ENCODE assay signal across 8 cellular contexts in genomic region chrX:12894074-12894691, GRCh38. TPM values are rescaled to one million over a fixed set of nuclear protein-coding genes. Genes with fewer than 3 reads are reported as not detected.
DNase-seq lines count a peak whose midpoint lies in the region; ATAC-seq and TF ChIP-seq lines count a peak whose summit lies in the region.

No MANE protein-coding gene starts in this region.

- no peak overlapping the region for H3K4me3 ChIP-seq in mammary epithelial cell (replicated peaks in 1 of 3; ENCODE audit: insufficient read depth in 1 of 3, low read depth in 2 of 3, low read length in 3 of 3)
- H3K4me3 ChIP-seq in lung, result no peak overlapping the region
- H3K4me3 ChIP-seq in testis, result no peak overlapping the region

- no peaks in the 10 kb centered on the region for H3K79me2 ChIP-seq in mammary epithelial cell (ENCODE audit: insufficient read depth, low read length)

- H3K36me3 Mint-ChIP-seq in T-helper 2 cell treated with Interferon-gamma antibody and Interleukin-4, amounts not matched to agents 5 μg/mL and 100 μg/mL, for 36 hours (ENCODE audit: low read depth), result no peaks in the 10 kb centered on the region

- H3K27me3 Mint-ChIP-seq in T-helper 2 cell treated with Interferon-gamma antibody and Interleukin-4, amounts not matched to agents 5 μg/mL and 100 μg/mL, for 36 hours (ENCODE audit: low read depth), result no peaks in the 10 kb centered on the region

- H3K4me1 ChIP-seq in mammary epithelial cell (ENCODE audit: insufficient read depth, low read length), result peaks cover 3% of the 10 kb centered on the region
- no peaks in the 10 kb centered on the region for H3K4me1 ChIP-seq in lung (ENCODE audit: control insufficient read depth in 2 of 2, insufficient read depth in 2 of 2, low read length in 2 of 2)
- no peaks in the 10 kb centered on the region for H3K4me1 ChIP-seq in testis

- H3K27ac Mint-ChIP-seq in T-helper 2 cell treated with Interferon-gamma antibody and Interleukin-4, amounts not matched to agents 5 μg/mL and 100 μg/mL, for 36 hours, result no peak overlapping the region

- H2AFZ ChIP-seq in mammary epithelial cell (ENCODE audit: low read depth, low read length), result no peak overlapping the region

- H3K4me3 Mint-ChIP-seq in T-helper 2 cell treated with Interferon-gamma antibody and Interleukin-4, amounts not matched to agents 5 μg/mL and 100 μg/mL, for 36 hours, result no peak overlapping the region

- H3K27ac ChIP-seq in C4-2B, result no peak overlapping the region
- no peak overlapping the region for H3K27ac ChIP-seq in mammary epithelial cell (ENCODE audit: insufficient read depth, low read depth, low read length)
- H3K27ac ChIP-seq in lung (ENCODE audit: low read depth in 1 of 2, low read length in 1 of 2), result no peak overlapping the region
- no peak overlapping the region for H3K27ac ChIP-seq in testis

- H3K36me3 ChIP-seq in mammary epithelial cell (ENCODE audit: insufficient read depth, low read length), result no peaks in the 10 kb centered on the region
- H3K36me3 ChIP-seq in lung (ENCODE audit: control insufficient read depth in 2 of 2, insufficient read depth in 2 of 2, low read length in 2 of 2), result no peaks in the 10 kb centered on the region
- no peaks in the 10 kb centered on the region for H3K36me3 ChIP-seq in testis (ENCODE audit: low read depth, missing control alignments)

- intact Hi-C loops in mammary epithelial cell (cut with micrococcal nuclease) (loop anchor here (1.0 kb wide), 2 partner anchors 80 to 192 kb away; no protein-coding TSS in a partner anchor), testis (cut with DNase I; ENCODE audit: low total_unique reads) (no loop called here)

- in situ Hi-C loops in mammary epithelial cell (cut with MboI; ENCODE audit: low sequenced_read_pairs in 2 of 2), result loop anchor here in 1 of 2 donors (10.0 kb wide), 1 partner anchor 189 kb away; no protein-coding TSS in a partner anchor

- TF ChIP-seq POLR2A in testis (IDR thresholded peaks at IDR 0.05), result no peak

- POLR2A ChIA-PET in HEK293T (lab: Yijun Ruan, JAX), result no interaction called here

- no TSS peak for BruUV-seq in mammary epithelial cell (replicated peaks; lab: Mats Ljungman, UMichigan)

- DNase-seq in HEK293T (ENCODE audit: extremely low spot score) (peak; percentile 34), mammary epithelial cell (no peak), lung (ENCODE audit: low spot score) (no peak), testis (peak; percentile 72)
- DNase-seq in T-helper 2 cell treated with Interferon-gamma antibody and Interleukin-4, amounts not matched to agents 5 μg/mL and 100 μg/mL, for 36 hours (ENCODE audit: low spot score), result peak; percentile 10

- TF ChIP-seq CTCF in C4-2B (conservative IDR thresholded peaks at IDR 0.05) (peak; percentile 79), mammary epithelial cell (conservative IDR thresholded peaks at IDR 0.05 in 1 of 2, IDR thresholded peaks at IDR 0.05 in 1 of 2; ENCODE audit: extremely low read depth in 1 of 2, insufficient read depth in 1 of 2, low read depth in 1 of 2, low read length in 2 of 2) (peak; percentile 48 to 86), lung (IDR thresholded peaks at IDR 0.05; ENCODE audit: control extremely low read depth, extremely low read depth) (peak; percentile 39), testis (IDR thresholded peaks at IDR 0.05) (peak; percentile 38 to 57 (median 45))

- ATAC-seq in lung (ENCODE audit: insufficient read depth, low FRiP score) (no peak), GM18519 (IDR thresholded peaks at IDR 0.05; ENCODE audit: low FRiP score, unreplicated experiment) (no peak), HG02970 (IDR thresholded peaks at IDR 0.05; ENCODE audit: low FRiP score, unreplicated experiment) (no peak)

- CTCF ChIA-PET in HEK293T (lab: Yijun Ruan, JAX) (interaction anchor here (2.6 kb wide), 1 partner anchor 80 kb away, joined by 9 read pairs; no protein-coding TSS in a partner anchor), mammary epithelial cell (lab: Charles Lee; ENCODE audit: low non-redundant PET) (no interaction called here)

- H3K9ac ChIP-seq in mammary epithelial cell (ENCODE audit: insufficient read depth, low read length), result no peak overlapping the region

- 51% methylated on average over 7 of the region's 7 CpGs for WGBS in mammary epithelial cell (ENCODE audit: low coverage, missing lambda C conversion rate)
- WGBS in lung, 2 donors, result 19 to 34% methylated on average over 7 of the region's 7 CpGs
- WGBS in testis, 2 donors, result 38 to 42% methylated on average over 7 of the region's 7 CpGs

- H4K20me1 ChIP-seq in mammary epithelial cell (ENCODE audit: insufficient read depth, low read length), result peaks cover 2% of the 10 kb centered on the region

- H3K27me3 ChIP-seq in mammary epithelial cell (ENCODE audit: insufficient read depth, low read length), result peaks cover 7% of the 10 kb centered on the region
- no peaks in the 10 kb centered on the region for H3K27me3 ChIP-seq in lung (ENCODE audit: control insufficient read depth, insufficient read depth)
- H3K27me3 ChIP-seq in testis, result no peaks in the 10 kb centered on the region

- H3K9me3 ChIP-seq in mammary epithelial cell (replicated peaks; ENCODE audit: insufficient read depth, low read length) (no peaks in the 10 kb centered on the region), lung (ENCODE audit: control insufficient read depth in 2 of 2, insufficient read depth in 1 of 2, low read length in 1 of 2) (no peaks in the 10 kb centered on the region), testis (no peaks in the 10 kb centered on the region)

- dilution Hi-C loops in mammary epithelial cell (cut with HindIII; ENCODE audit: low sequenced_read_pairs), result no loop called here

- no peak overlapping the region for H3K4me2 ChIP-seq in mammary epithelial cell (ENCODE audit: insufficient read depth, low read depth, low read length)

- peaks cover 44% of the 10 kb centered on the region for H3K4me1 Mint-ChIP-seq in T-helper 2 cell treated with Interferon-gamma antibody and Interleukin-4, amounts not matched to agents 5 μg/mL and 100 μg/mL, for 36 hours (ENCODE audit: low read depth)

- H3K9me3 Mint-ChIP-seq in T-helper 2 cell treated with Interferon-gamma antibody and Interleukin-4, amounts not matched to agents 5 μg/mL and 100 μg/mL, for 36 hours, result no peaks in the 10 kb centered on the region

TF ChIP-seq in HEK293T, 16 proteins besides CTCF, POLR2A, EP300 and RAD21:
- no peak for TF ChIP-seq FOXM1 (IDR thresholded peaks at IDR 0.05; ENCODE audit: borderline replicate concordance)
- TF ChIP-seq HDGF (IDR thresholded peaks at IDR 0.05; ENCODE audit: borderline replicate concordance), result no peak
- TF ChIP-seq BHLHE40 (IDR thresholded peaks at IDR 0.05; ENCODE audit: borderline replicate concordance), result no peak
- no peak for TF ChIP-seq ZNF384 (IDR thresholded peaks at IDR 0.05)
- TF ChIP-seq L3MBTL2 (conservative IDR thresholded peaks at IDR 0.05), result no peak
- no peak for TF ChIP-seq SUZ12 (IDR thresholded peaks at IDR 0.05)
- TF ChIP-seq NFRKB (IDR thresholded peaks at IDR 0.05), result no peak
- no peak for TF ChIP-seq FOXK2 (IDR thresholded peaks at IDR 0.05)
- no peak for TF ChIP-seq LEF1 (IDR thresholded peaks at IDR 0.05; ENCODE audit: borderline replicate concordance)
- no peak for TF ChIP-seq ELF4 (IDR thresholded peaks at IDR 0.05)
- TF ChIP-seq ARNT (IDR thresholded peaks at IDR 0.05), result no peak
- no peak for TF ChIP-seq SP1 (IDR thresholded peaks at IDR 0.05)

RNA-seq across cellular contexts. Expression of gene TLR8, which starts 12.2 kb away (rescaled TPM):
- total RNA-seq in mammary epithelial cell (not detected), lung (1 to 10 TPM; 5.2 to 6.6 TPM), testis (under 1 TPM; 0.08 to 0.50 TPM)
- polyA plus RNA-seq in mammary epithelial cell (not detected), lung (10 to 100 TPM in 1 of 2 donors, under 1 TPM in 1; 0.91 to 27.1 TPM), testis (ENCODE audit: insufficient read depth, low read depth, low replicate concordance) (1.3 TPM)
- not detected for polyA minus RNA-seq in mammary epithelial cell

RNA-seq across cellular contexts. Expression of gene TLR7, which starts 27.3 kb away (rescaled TPM):
- total RNA-seq in mammary epithelial cell, result not detected
- not detected for polyA plus RNA-seq in mammary epithelial cell
- not detected for polyA minus RNA-seq in mammary epithelial cell
- 1 to 10 TPM in 1 of 2 donors, under 1 TPM in 1; 0.74 to 3.5 TPM for total RNA-seq in lung
- under 1 TPM; 0.26 to 0.87 TPM for polyA plus RNA-seq in lung
- under 1 TPM; 0.08 to 0.31 TPM for total RNA-seq in testis
- polyA plus RNA-seq in testis (ENCODE audit: insufficient read depth, low read depth, low replicate concordance), result 1.3 TPM

Comparison
In these comparisons a context has a peak if more than half of its experiments do, and no peak if none do; other contexts are left out.
1. DNase-seq: peak in HEK293T (single experiment), T-helper 2 cell treated with Interferon-gamma antibody and Interleukin-4, amounts not matched to agents 5 μg/mL and 100 μg/mL, for 36 hours (single experiment) and testis (single experiment); none in mammary epithelial cell (single experiment) and lung (single experiment).
2. RNA of gene TLR8, which starts 12.2 kb away (total RNA-seq): 5.2 to 6.6 TPM in lung; 0.08 to 0.50 TPM in testis and not detected in mammary epithelial cell; every median in the first group is over 4 times any median in the second.
3. Peak in every context shown above with its lines, with median percentiles within 50 percentile points of each other: CTCF ChIP-seq.